In the genomic region with DNA sequence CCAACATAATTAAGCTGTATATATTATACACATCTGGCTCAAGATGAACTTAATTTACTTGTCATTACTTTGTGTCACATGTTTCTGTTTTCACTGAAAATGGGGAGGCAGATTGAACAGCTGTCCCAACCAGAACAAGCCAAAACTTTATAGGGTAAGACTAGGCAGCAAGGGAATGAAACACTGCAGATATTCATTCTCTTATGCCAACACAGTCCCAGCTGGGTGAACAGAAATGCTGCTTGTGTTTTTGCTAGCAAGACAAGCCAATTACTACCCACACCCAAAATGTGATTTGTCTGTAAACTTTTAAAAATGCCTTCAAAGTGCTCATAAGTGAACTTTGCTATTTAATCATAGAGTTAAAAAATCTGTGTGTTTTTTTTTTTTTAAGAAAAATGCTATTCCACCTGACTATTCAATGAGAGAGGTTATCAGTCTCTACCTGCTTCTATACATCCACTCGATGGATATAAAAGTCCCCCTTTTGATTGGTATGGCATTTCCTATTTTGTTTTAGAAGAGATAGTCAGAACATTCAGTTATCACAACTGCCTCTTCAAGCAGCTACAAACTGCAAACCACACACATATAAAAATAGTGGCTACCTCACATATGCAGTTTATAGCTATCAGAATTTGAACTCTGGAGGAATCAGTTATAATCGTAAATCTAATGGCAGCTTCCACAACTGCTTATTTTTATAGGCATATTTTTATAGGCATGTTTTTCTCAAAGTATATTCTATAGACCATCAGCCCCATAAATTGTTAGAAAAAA, we compare ENCODE assay signal across 15 cellular contexts.
DNase-seq lines count a peak whose midpoint lies in the region; ATAC-seq and TF ChIP-seq lines count a peak whose summit lies in the region.
"Had no signal": no experiment of that assay in that cellular context is flagged by ENCODE, and none has a peak within 500 bp of the region (broad histone marks: within the 10 kb centered on the region; RNA-seq: fewer than 3 reads in every experiment).

No MANE protein-coding gene starts in this region.

- 34 to 50% (median 39%) methylated on average over 2 of the region's 2 CpGs for WGBS in heart left ventricle, 4 donors

- H3K27me3 ChIP-seq in heart left ventricle: no peaks in the 10 kb centered on the region

- TF ChIP-seq POLR2A in heart left ventricle (IDR thresholded peaks at IDR 0.05): no peak

- peaks cover 0 to 22% (median 0%) of the 10 kb centered on the region in 12 donors for H3K4me1 ChIP-seq in heart left ventricle

- H3K36me3 ChIP-seq in heart left ventricle: peaks cover 0 to 9% (median 0%) of the 10 kb centered on the region in 9 donors

- intact Hi-C loops in heart left ventricle (cut with DNase I) (loop anchor here in 2 of 10 donors (5.0 to 10.0 kb wide), 2 partner anchors 71 to 163 kb away; no protein-coding TSS in a partner anchor), Right ventricle myocardium inferior (cut with DNase I) (loop anchor here (5.0 kb wide), 2 partner anchors 71 to 161 kb away; no protein-coding TSS in a partner anchor), left ventricle myocardium superior (cut with micrococcal nuclease) (no loop called here)

- ATAC-seq in heart left ventricle (peak in 3 of 4 donors; percentile 42 to 75 (median 68)), Right ventricle myocardium inferior (no peak), left ventricle myocardium superior (peak; percentile 74), HG03342 (IDR thresholded peaks at IDR 0.05; ENCODE audit: unreplicated experiment) (no peak)
- ATAC-seq: GM12878, HCT116 had no signal

- no peaks in the 10 kb centered on the region for H3K9me3 ChIP-seq in heart left ventricle

- no peak for TF ChIP-seq CTCF in heart left ventricle (IDR thresholded peaks at IDR 0.05)

- H3K27ac ChIP-seq in heart left ventricle: peak overlapping the region in 11 of 12 donors; percentile 18 to 81 (median 60)
- H3K27ac ChIP-seq: GM23248, HL-60 had no signal

- no peak overlapping the region for H3K4me3 ChIP-seq in heart left ventricle
- H3K4me3 ChIP-seq: GM12878, GM23248 had no signal

- no peak for DNase-seq in heart left ventricle
- DNase-seq in Right ventricle myocardium inferior (ENCODE audit: missing footprints): no peak
- no peak for DNase-seq in left ventricle myocardium superior
- peak; percentile 37 for DNase-seq in pons (ENCODE audit: low spot score)
- DNase-seq in T-helper 9 cell: no peak
- no peak for DNase-seq in anterior cingulate cortex (lab: John Stamatoyannopoulos, UW)
- DNase-seq: ACHN; Calu3; CD4-positive, alpha-beta T cell; DMS 273 treated with DMSO at 0.1 percent for 48 hours; GM23248 had no signal

Comparison
In these comparisons a context has a peak if more than half of its experiments do, and no peak if none do; other contexts are left out.
1. ATAC-seq: peak in heart left ventricle (3 of 4) and left ventricle myocardium superior (single experiment); none in Right ventricle myocardium inferior (single experiment) and HG03342 (single experiment).